8 cellular contexts compared by ENCODE assay signal in the genomic region with DNA sequence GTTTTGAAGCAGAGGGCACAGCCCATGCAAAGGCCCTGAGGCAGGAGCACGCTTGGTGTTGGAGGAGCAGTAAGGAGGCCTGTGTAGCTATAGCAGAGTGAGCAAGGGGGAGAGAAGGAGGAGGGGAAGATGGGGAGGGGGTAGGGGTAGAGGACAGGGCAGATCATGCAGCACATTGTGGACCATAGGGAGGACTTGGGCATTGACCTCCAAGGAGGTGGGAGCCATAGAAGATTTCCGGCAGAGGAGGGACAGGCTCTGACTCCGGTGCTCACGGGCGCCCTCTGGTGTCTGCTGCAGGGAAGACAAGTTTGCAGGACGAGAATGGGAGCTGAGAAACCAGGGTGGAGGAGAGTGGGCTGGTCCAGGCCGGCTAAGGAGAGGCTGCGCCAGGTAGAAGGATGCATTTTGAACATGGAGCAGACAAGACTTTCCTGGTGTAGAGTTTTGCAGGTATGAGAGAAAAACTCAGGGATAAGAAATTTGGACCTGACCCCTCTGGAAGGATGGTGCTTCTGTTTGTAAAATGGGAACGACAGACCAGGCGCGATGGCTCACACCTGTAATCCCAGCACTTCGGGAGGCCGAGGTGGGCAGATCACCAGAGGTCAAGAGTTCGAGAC. TPM values are rescaled to one million over a fixed set of nuclear protein-coding genes. Genes with fewer than 3 reads are reported as not detected.
A peak's percentile ranks its signal among the peaks of the same experiment; 100 is the strongest.
DNase-seq lines count a peak whose midpoint lies in the region; ATAC-seq and TF ChIP-seq lines count a peak whose summit lies in the region.

No MANE protein-coding gene starts in this region.

- CTCF ChIA-PET in Panc1 (lab: Charles Lee), result interaction anchor here (0.5 to 1.2 kb wide), 8 partner anchors 21 to 392 kb away, joined by 4 to 8 read pairs (median 5); partner anchors contain the start of gene CHAF1A

- peaks cover 0 to 1% (median 0%) of the 10 kb centered on the region in 7 donors for H3K9me3 Mint-ChIP-seq in CD4-positive, CD25-positive, alpha-beta regulatory T cell
- no peaks in the 10 kb centered on the region for H3K9me3 Mint-ChIP-seq in HFFc6

- H3K9me3 ChIP-seq in CD4-positive, CD25-positive, alpha-beta regulatory T cell (ENCODE audit: control insufficient read depth in 2 of 2, low read length in 2 of 2), result no peaks in the 10 kb centered on the region
- H3K9me3 ChIP-seq in Panc1 (ENCODE audit: control insufficient read depth, insufficient read depth, low read depth, low read length), result no peaks in the 10 kb centered on the region
- no peaks in the 10 kb centered on the region for H3K9me3 ChIP-seq in neuronal stem cell (replicated peaks in 1 of 2; ENCODE audit: control insufficient read depth in 2 of 2, insufficient read depth in 1 of 2, low read depth in 1 of 2, low read length in 2 of 2)
- H3K9me3 ChIP-seq in stomach, result no peaks in the 10 kb centered on the region

- no peak overlapping the region for H2BK15ac ChIP-seq in neuronal stem cell (ENCODE audit: low read length)

- H2BK5ac ChIP-seq in neuronal stem cell (ENCODE audit: low read length), result no peak overlapping the region

- BruUV-seq in Panc1 (replicated peaks; lab: Mats Ljungman, UMichigan), result no TSS peak

- WGBS in neuronal stem cell (ENCODE audit: extremely low coverage in 2 of 2, insufficient read length in 2 of 2, insufficient replicate concordance in 1 of 2), 2 donors, result no CpG with 5 or more reads among the region's 14 CpGs
- 29 to 33% (median 32%) methylated on average over 14 of the region's 14 CpGs for WGBS in stomach, 5 donors

- no peak overlapping the region for H3K9ac ChIP-seq in neuronal stem cell (ENCODE audit: low read depth, low read length, poor library complexity)

- H3K4ac ChIP-seq in neuronal stem cell (ENCODE audit: low read length), result no peak overlapping the region

- H3K27ac ChIP-seq in CD4-positive, CD25-positive, alpha-beta regulatory T cell (ENCODE audit: insufficient read depth, low read length, poor library complexity, severe bottlenecking), result no peak overlapping the region
- H3K27ac ChIP-seq in Panc1 (ENCODE audit: low read length) (no peak overlapping the region), neuronal stem cell (replicated peaks; ENCODE audit: low read length) (no peak overlapping the region), stomach (no peak overlapping the region)

- H3K4me3 ChIP-seq in CD4-positive, CD25-positive, alpha-beta regulatory T cell (ENCODE audit: low read depth, low read length), result no peak overlapping the region
- peak overlapping the region in 1 of 2 experiments; percentile 37; a peak in 2 of 4 replicates for H3K4me3 ChIP-seq in Panc1 (ENCODE audit: low read depth in 2 of 2, low read length in 2 of 2)
- no peak overlapping the region for H3K4me3 ChIP-seq in fibroblast of mammary gland (ENCODE audit: control insufficient read depth, low read depth, low read length)
- H3K4me3 ChIP-seq in neuronal stem cell (ENCODE audit: low read length in 2 of 2), result no peak overlapping the region
- H3K4me3 ChIP-seq in stomach, result no peak overlapping the region

- no peaks in the 10 kb centered on the region for H3K36me3 Mint-ChIP-seq in CD4-positive, CD25-positive, alpha-beta regulatory T cell
- no peaks in the 10 kb centered on the region for H3K36me3 Mint-ChIP-seq in HFFc6 (ENCODE audit: low read depth)

- no peak overlapping the region for H4K8ac ChIP-seq in neuronal stem cell (ENCODE audit: low read depth, low read length)

- in situ Hi-C loops in Panc1 (cut with HindIII; ENCODE audit: low pct_unique_long_range_greater_than_20kb, low sequenced_read_pairs), result no loop called here

- H3K36me3 ChIP-seq in CD4-positive, CD25-positive, alpha-beta regulatory T cell (ENCODE audit: control insufficient read depth, insufficient read depth, low read length), result no peaks in the 10 kb centered on the region
- no peaks in the 10 kb centered on the region for H3K36me3 ChIP-seq in Panc1 (ENCODE audit: control insufficient read depth, insufficient read depth, low read length)
- no peaks in the 10 kb centered on the region for H3K36me3 ChIP-seq in neuronal stem cell (replicated peaks in 1 of 2; ENCODE audit: control insufficient read depth in 2 of 2, insufficient read depth in 2 of 2, low read length in 2 of 2)
- H3K36me3 ChIP-seq in stomach, result no peaks in the 10 kb centered on the region

- TF ChIP-seq CTCF in HFFc6 (IDR thresholded peaks at IDR 0.05) (peak; percentile 82), Panc1 (IDR thresholded peaks at IDR 0.05) (peak; percentile 84), fibroblast of mammary gland (conservative IDR thresholded peaks at IDR 0.05; ENCODE audit: control insufficient read depth, insufficient read depth, low read depth, low read length) (peak; percentile 84), stomach (IDR thresholded peaks at IDR 0.05) (peak in 5 of 7 experiments; percentile 52 to 75 (median 72))

- peaks cover 9% of the 10 kb centered on the region for H3K4me1 ChIP-seq in CD4-positive, CD25-positive, alpha-beta regulatory T cell (ENCODE audit: control insufficient read depth, insufficient read depth, low read length, poor library complexity, severe bottlenecking)
- H3K4me1 ChIP-seq in Panc1 (ENCODE audit: control insufficient read depth, insufficient read depth, low read length) (no peaks in the 10 kb centered on the region), neuronal stem cell (ENCODE audit: control insufficient read depth in 2 of 2, insufficient read depth in 1 of 2, low read depth in 1 of 2, low read length in 2 of 2) (no peaks in the 10 kb centered on the region), stomach (peaks cover 0 to 14% (median 6%) of the 10 kb centered on the region in 4 donors)

- intact Hi-C loops in Panc1 (cut with micrococcal nuclease; ENCODE audit: unreplicated experiment) (loop anchor here (10.0 kb wide), 1 partner anchor 65 kb away; no protein-coding TSS in a partner anchor), stomach (cut with DNase I; ENCODE audit: low total_unique reads) (no loop called here)

- DNase-seq in CD4-positive, CD25-positive, alpha-beta regulatory T cell, result peak; percentile 75 to 80 (median 76)
- DNase-seq in HFFc6, result peak; percentile 55
- peak; percentile 52 for DNase-seq in Panc1 (ENCODE audit: low read depth, low spot score)
- DNase-seq in activated T-cell treated with anti-CD3 and anti-CD28 coated beads, Interleukin-2, amount 50 U/mL, for 1 hour, result peak; percentile 90
- peak; percentile 61 for DNase-seq in fibroblast of mammary gland (ENCODE audit: low read depth)
- peak; percentile 48 for DNase-seq in neuronal stem cell (ENCODE audit: low spot score)
- DNase-seq in stomach, result peak; percentile 91

- TF ChIP-seq POLR2A in stomach (IDR thresholded peaks at IDR 0.05), result no peak

- ATAC-seq in CD4-positive, CD25-positive, alpha-beta regulatory T cell (ENCODE audit: low read depth in 2 of 2), result peak; percentile 75 to 83
- ATAC-seq in Panc1, result peak; percentile 90
- no peak for ATAC-seq in GM18517 (IDR thresholded peaks at IDR 0.05; ENCODE audit: unreplicated experiment)

- peak overlapping the region; percentile 0 for H3K23ac ChIP-seq in neuronal stem cell (ENCODE audit: low read depth, low read length, poor library complexity)

- peaks cover 12% of the 10 kb centered on the region for H3K27me3 Mint-ChIP-seq in CD4-positive, CD25-positive, alpha-beta regulatory T cell
- peaks cover 8% of the 10 kb centered on the region; the same call in 1 of the 2 replicates for H3K27me3 Mint-ChIP-seq in HFFc6 (ENCODE audit: insufficient read depth)

- H3K14ac ChIP-seq in neuronal stem cell (ENCODE audit: low read length), result no peak overlapping the region

- peak overlapping the region in 1 of 3 donors; percentile 62 for H3K27ac Mint-ChIP-seq in CD4-positive, CD25-positive, alpha-beta regulatory T cell
- no peak overlapping the region for H3K27ac Mint-ChIP-seq in HFFc6

- H3K4me3 Mint-ChIP-seq in CD4-positive, CD25-positive, alpha-beta regulatory T cell, result peak overlapping the region in 2 of 4 donors; percentile 15 to 31
- H3K4me3 Mint-ChIP-seq in HFFc6, result no peak overlapping the region

- H2AFZ ChIP-seq in neuronal stem cell (ENCODE audit: low read length), result no peak overlapping the region

- no peak overlapping the region for H4K91ac ChIP-seq in neuronal stem cell (ENCODE audit: low read depth, low read length, poor library complexity)

- no peak overlapping the region for H2AK5ac ChIP-seq in neuronal stem cell (ENCODE audit: low read depth, low read length)

- POLR2A ChIA-PET in Panc1 (lab: Charles Lee), result interaction anchor here (0.6 kb wide), 1 partner anchor 37 kb away, joined by 7 read pairs; no protein-coding TSS in a partner anchor

- no peaks in the 10 kb centered on the region for H3K27me3 ChIP-seq in CD4-positive, CD25-positive, alpha-beta regulatory T cell (ENCODE audit: control insufficient read depth, insufficient read depth, low read length)
- H3K27me3 ChIP-seq in Panc1 (ENCODE audit: control insufficient read depth, insufficient read depth, low read length), result no peaks in the 10 kb centered on the region
- H3K27me3 ChIP-seq in neuronal stem cell (ENCODE audit: control insufficient read depth in 3 of 3, insufficient read depth in 3 of 3, low read depth in 1 of 3, low read length in 3 of 3), result no peaks in the 10 kb centered on the region
- peaks cover 0 to 18% (median 0%) of the 10 kb centered on the region in 3 donors for H3K27me3 ChIP-seq in stomach

- no peak for TF ChIP-seq EP300 in stomach (IDR thresholded peaks at IDR 0.05)

- H2BK12ac ChIP-seq in neuronal stem cell (ENCODE audit: low read length), result no peak overlapping the region

- H3K18ac ChIP-seq in neuronal stem cell (ENCODE audit: low read length), result no peak overlapping the region

- no peaks in the 10 kb centered on the region for H3K79me1 ChIP-seq in neuronal stem cell (ENCODE audit: low read depth, low read length)

- no peak overlapping the region for H3K4me2 ChIP-seq in neuronal stem cell (ENCODE audit: insufficient read depth, low read length, poor library complexity, severe bottlenecking)

- no peak overlapping the region for H2BK120ac ChIP-seq in neuronal stem cell (ENCODE audit: low read depth, low read length)

- peaks cover 0 to 14% (median 9%) of the 10 kb centered on the region in 4 donors for H3K4me1 Mint-ChIP-seq in CD4-positive, CD25-positive, alpha-beta regulatory T cell
- H3K4me1 Mint-ChIP-seq in HFFc6 (ENCODE audit: low read depth), result peaks cover 16% of the 10 kb centered on the region

RNA-seq across cellular contexts. Expression of gene CREB3L3, which starts 13.7 kb away (rescaled TPM):
- not detected for total RNA-seq in CD4-positive, CD25-positive, alpha-beta regulatory T cell
- under 1 TPM in 1 of 4 donors, not detected in 3; 0.07 TPM for polyA plus RNA-seq in CD4-positive, CD25-positive, alpha-beta regulatory T cell
- not detected for total RNA-seq in HFFc6 (2021; fragmentation: NEBNext Ultra II Directional; extraction: Animal tissue kit (Norgen Biotek cat#: 25700))
- total RNA-seq in Panc1 (2021; ENCODE audit: unreplicated experiment) (not detected), stomach (1 to 10 TPM in 2 of 5 donors, not detected in 3; 1.1 to 7.0 TPM)
- polyA plus RNA-seq in Panc1 (2012; ENCODE audit: insufficient read length), result not detected
- 0.11 TPM for polyA plus RNA-seq in neuronal stem cell (2013, experiment 1 of 2)
- polyA plus RNA-seq in neuronal stem cell (2013, experiment 2 of 2), result 0.07 TPM
- polyA plus RNA-seq in stomach, result under 1 TPM; 0.03 to 0.61 (median 0.12) TPM

RNA-seq across cellular contexts. Expression of gene MAP2K2, which starts 15.8 kb away (rescaled TPM):
- total RNA-seq in CD4-positive, CD25-positive, alpha-beta regulatory T cell, result 98.2 TPM
- polyA plus RNA-seq in CD4-positive, CD25-positive, alpha-beta regulatory T cell, result 10 to 100 TPM; 38.5 to 70.2 (median 56.6) TPM
- total RNA-seq in HFFc6 (2021; fragmentation: NEBNext Ultra II Directional; extraction: Animal tissue kit (Norgen Biotek cat#: 25700)), result 100 to 1,000 TPM; 175 to 209 (median 187) TPM
- total RNA-seq in Panc1 (2021; ENCODE audit: unreplicated experiment) (151 TPM), stomach (100 to 1,000 TPM in 1 of 5 donors, 10 to 100 TPM in 4; 53.4 to 447 (median 84.3) TPM)
- 197 TPM for polyA plus RNA-seq in Panc1 (2012; ENCODE audit: insufficient read length)
- 165 TPM for polyA plus RNA-seq in neuronal stem cell (2013, experiment 1 of 2)
- 164 TPM for polyA plus RNA-seq in neuronal stem cell (2013, experiment 2 of 2)
- 100 to 1,000 TPM; 137 to 162 (median 147) TPM for polyA plus RNA-seq in stomach

RNA-seq across cellular contexts. Expression of gene SIRT6, which starts 42.6 kb away (rescaled TPM):
- 34.2 TPM for total RNA-seq in CD4-positive, CD25-positive, alpha-beta regulatory T cell
- polyA plus RNA-seq in CD4-positive, CD25-positive, alpha-beta regulatory T cell, result 1 to 10 TPM; 1.7 to 4.4 (median 3.1) TPM
- total RNA-seq in HFFc6 (2021; fragmentation: NEBNext Ultra II Directional; extraction: Animal tissue kit (Norgen Biotek cat#: 25700)), result 10 to 100 TPM; 23.4 to 27.5 (median 25.2) TPM
- 19.8 TPM for total RNA-seq in Panc1 (2021; ENCODE audit: unreplicated experiment)
- 29.2 TPM for polyA plus RNA-seq in Panc1 (2012; ENCODE audit: insufficient read length)
- 14.7 TPM for polyA plus RNA-seq in neuronal stem cell (2013, experiment 1 of 2)
- polyA plus RNA-seq in neuronal stem cell (2013, experiment 2 of 2), result 15.1 TPM
- total RNA-seq in stomach, result 100 to 1,000 TPM in 2 of 5 donors, 10 to 100 TPM in 3; 14.0 to 160 (median 28.0) TPM
- 10 to 100 TPM; 17.7 to 23.9 (median 19.5) TPM for polyA plus RNA-seq in stomach

RNA-seq across cellular contexts. Expression of gene ANKRD24, which starts 42.8 kb away (rescaled TPM):
- 1.5 TPM for total RNA-seq in CD4-positive, CD25-positive, alpha-beta regulatory T cell
- polyA plus RNA-seq in CD4-positive, CD25-positive, alpha-beta regulatory T cell, result under 1 TPM in 3 of 4 donors, not detected in 1; 0.12 to 0.53 (median 0.26) TPM
- under 1 TPM; 0.11 to 0.81 (median 0.54) TPM for total RNA-seq in HFFc6 (2021; fragmentation: NEBNext Ultra II Directional; extraction: Animal tissue kit (Norgen Biotek cat#: 25700))
- 0.26 TPM for total RNA-seq in Panc1 (2021; ENCODE audit: unreplicated experiment)
- 0.39 TPM for polyA plus RNA-seq in Panc1 (2012; ENCODE audit: insufficient read length)
- polyA plus RNA-seq in neuronal stem cell (2013, experiment 1 of 2), result 0.60 TPM
- polyA plus RNA-seq in neuronal stem cell (2013, experiment 2 of 2), result 0.64 TPM
- 1 to 10 TPM in 3 of 5 donors, under 1 TPM in 1, not detected in 1; 0.29 to 6.1 (median 3.8) TPM for total RNA-seq in stomach
- polyA plus RNA-seq in stomach, result 1 to 10 TPM; 1.6 to 2.3 (median 1.8) TPM
